In the genomic region with DNA sequence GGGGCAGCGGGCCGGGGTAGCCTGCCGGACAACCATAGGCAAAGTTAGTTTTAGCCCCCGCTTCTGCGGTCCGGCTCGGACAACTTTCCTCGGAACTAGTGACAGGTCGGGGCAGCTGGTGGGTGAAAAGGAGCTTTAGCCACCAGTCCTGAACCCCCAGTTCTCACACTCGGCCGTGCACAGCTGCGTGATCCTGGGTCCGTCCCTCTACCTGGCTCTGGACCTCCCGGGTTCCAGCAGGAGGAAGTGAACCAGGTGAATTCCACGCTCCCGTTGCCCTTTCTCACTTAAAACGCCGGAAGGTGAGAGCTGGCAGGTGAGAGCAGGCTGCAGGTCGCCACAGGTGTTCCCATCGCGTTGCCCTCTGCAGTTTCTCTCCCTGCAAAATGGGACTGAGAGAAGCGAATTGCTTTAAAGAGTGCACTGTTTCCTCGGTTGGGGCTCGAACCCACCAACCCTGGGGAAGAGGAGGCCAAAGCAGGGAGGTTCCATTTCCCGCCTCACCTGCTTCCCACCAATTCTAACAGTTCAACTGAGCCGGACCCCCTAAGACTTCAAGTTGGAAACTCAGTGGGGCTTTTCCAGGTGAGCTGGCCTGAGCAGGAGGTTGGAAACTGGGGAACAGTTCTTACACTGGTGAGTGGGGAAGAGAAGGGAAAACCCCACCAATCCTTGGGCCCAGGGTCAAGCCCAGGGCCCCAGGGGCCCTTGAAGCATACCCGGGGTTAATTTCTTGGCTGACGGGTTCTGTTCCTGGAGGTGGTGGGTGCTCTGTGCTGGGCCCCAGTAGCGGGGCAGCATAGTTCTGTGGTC, we compare ENCODE assay signal across 1 cellular context.
TF ChIP-seq lines count a peak whose summit lies in the region.

No MANE protein-coding gene starts in this region.

TF ChIP-seq in IMR-90, 13 proteins besides CTCF, POLR2A, EP300 and RAD21 (continued from another document):
- no peak for TF ChIP-seq MXI1 (IDR thresholded peaks at IDR 0.05; ENCODE audit: borderline replicate concordance, low read depth, low read length)
- TF ChIP-seq FOS (IDR thresholded peaks at IDR 0.05; ENCODE audit: low read depth, low read length) = no peak
- TF ChIP-seq, protein P1, sequence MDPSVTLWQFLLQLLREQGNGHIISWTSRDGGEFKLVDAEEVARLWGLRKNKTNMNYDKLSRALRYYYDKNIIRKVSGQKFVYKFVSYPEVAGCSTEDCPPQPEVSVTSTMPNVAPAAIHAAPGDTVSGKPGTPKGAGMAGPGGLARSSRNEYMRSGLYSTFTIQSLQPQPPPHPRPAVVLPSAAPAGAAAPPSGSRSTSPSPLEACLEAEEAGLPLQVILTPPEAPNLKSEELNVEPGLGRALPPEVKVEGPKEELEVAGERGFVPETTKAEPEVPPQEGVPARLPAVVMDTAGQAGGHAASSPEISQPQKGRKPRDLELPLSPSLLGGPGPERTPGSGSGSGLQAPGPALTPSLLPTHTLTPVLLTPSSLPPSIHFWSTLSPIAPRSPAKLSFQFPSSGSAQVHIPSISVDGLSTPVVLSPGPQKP (IDR thresholded peaks at IDR 0.05; ENCODE audit: borderline replicate concordance, low read depth, low read length) = no peak
TF ChIP-seq in IMR-90: peak in this region for 0.
